16 cellular contexts compared by ENCODE assay signal in genomic region chr16:1293921-1294656, GRCh38. TPM values are rescaled to one million over a fixed set of nuclear protein-coding genes. Genes with fewer than 3 reads are reported as not detected.
DNase-seq lines count a peak whose midpoint lies in the region; ATAC-seq and TF ChIP-seq lines count a peak whose summit lies in the region.
"Had no signal": no experiment of that assay in that cellular context is flagged by ENCODE, and none has a peak within 500 bp of the region (broad histone marks: within the 10 kb centered on the region; RNA-seq: fewer than 3 reads in every experiment).

No MANE protein-coding gene starts in this region.

- in situ Hi-C loops in GM13977 (cut with MboI; ENCODE audit: low pct_unique_long_range_greater_than_20kb, low sequenced_read_pairs, unreplicated experiment): no loop called here

- no peak overlapping the region for H3K4me3 Mint-ChIP-seq in glutamatergic neuron (ENCODE audit: unreplicated experiment)

- no peaks in the 10 kb centered on the region for H3K36me3 Mint-ChIP-seq in glutamatergic neuron (ENCODE audit: unreplicated experiment)

- ATAC-seq in GM19467 (IDR thresholded peaks at IDR 0.05; ENCODE audit: unreplicated experiment): no peak

- peaks cover 5% of the 10 kb centered on the region for H3K27me3 Mint-ChIP-seq in glutamatergic neuron (ENCODE audit: unreplicated experiment)

- peaks cover 13% of the 10 kb centered on the region for H3K4me1 Mint-ChIP-seq in glutamatergic neuron (ENCODE audit: low read depth, unreplicated experiment)

- TF ChIP-seq CTCF in glutamatergic neuron (IDR thresholded peaks at IDR 0.05; ENCODE audit: partially characterized antibody, unreplicated experiment): no peak
- no peak for TF ChIP-seq CTCF in GM13977 (IDR thresholded peaks at IDR 0.05; ENCODE audit: extremely low read depth, insufficient read depth, missing control alignments)

- H3K27ac Mint-ChIP-seq in glutamatergic neuron (ENCODE audit: unreplicated experiment): peak overlapping the region; percentile 18

- H3K9me3 Mint-ChIP-seq in glutamatergic neuron (ENCODE audit: unreplicated experiment): no peaks in the 10 kb centered on the region

- peak; percentile 26 for DNase-seq in NCI-H2029 (lab: John Stamatoyannopoulos, UW)
- no peak for DNase-seq in NCI-H2029 treated with DMSO at 0.1 percent for 48 hours (lab: John Stamatoyannopoulos, UW)
- DNase-seq in NAMALWA (ENCODE audit: low spot score): peak; percentile 63
- no peak for DNase-seq in glutamatergic neuron
- DNase-seq in stimulated activated naive CD4-positive, alpha-beta T cell treated with Interleukin-2 at 50 U/mL for 16 hours (lab: John Stamatoyannopoulos, UW): no peak
- DNase-seq in GM13977 (ENCODE audit: low spot score): no peak
- DNase-seq in activated gamma-delta T cell (lab: John Stamatoyannopoulos, UW): no peak
- DNase-seq: 8988T, HCEC 1CT, NCI-H1436 treated with DMSO at 0.1 percent for 48 hours, NCI-H345, NCI-H526 treated with DMSO at 0.1 percent for 48 hours, Right ventricle myocardium superior, SK-N-SH, T-helper 1 cell had no signal

RNA-seq across cellular contexts. Expression of gene UBE2I, which starts 15.3 kb away (rescaled TPM):
- 256 TPM for total RNA-seq in glutamatergic neuron (ENCODE audit: unreplicated experiment)

RNA-seq across cellular contexts. Expression of gene TPSD1, which starts 38.2 kb away (rescaled TPM):
- not detected for total RNA-seq in glutamatergic neuron (ENCODE audit: unreplicated experiment)

RNA-seq across cellular contexts. Expression of gene BAIAP3, which starts 39.4 kb away (rescaled TPM):
- 26.7 TPM for total RNA-seq in glutamatergic neuron (ENCODE audit: unreplicated experiment)

RNA-seq across cellular contexts. Expression of gene TPSAB1, which starts 53.6 kb away (rescaled TPM):
- total RNA-seq in glutamatergic neuron (ENCODE audit: unreplicated experiment): not detected

RNA-seq across cellular contexts. Expression of gene TSR3, which starts 57.6 kb away (rescaled TPM):
- 52.5 TPM for total RNA-seq in glutamatergic neuron (ENCODE audit: unreplicated experiment)

Comparison
In these comparisons a context has a peak if more than half of its experiments do, and no peak if none do; other contexts are left out.
1. DNase-seq: peak in NCI-H2029 (single experiment) and NAMALWA (single experiment); none in NCI-H2029 treated with DMSO at 0.1 percent for 48 hours (single experiment), glutamatergic neuron (single experiment), stimulated activated naive CD4-positive, alpha-beta T cell treated with Interleukin-2 at 50 U/mL for 16 hours (single experiment), GM13977 (single experiment) and activated gamma-delta T cell (single experiment).